ENCODE assay signal across 9 cellular contexts in genomic region chr4:155952546-155952945, GRCh38. TPM values are rescaled to one million over a fixed set of nuclear protein-coding genes. Genes with fewer than 3 reads are reported as not detected.
DNase-seq lines count a peak whose midpoint lies in the region; ATAC-seq and TF ChIP-seq lines count a peak whose summit lies in the region.
"Had no signal": no experiment of that assay in that cellular context is flagged by ENCODE, and none has a peak within 500 bp of the region (broad histone marks: within the 10 kb centered on the region; RNA-seq: fewer than 3 reads in every experiment).

No MANE protein-coding gene starts in this region.

- peak; percentile 50 for DNase-seq in PC-3
- no peak for DNase-seq in epithelial cell of prostate (ENCODE audit: low read depth, low spot score)
- DNase-seq in ovary, result no peak
- DNase-seq in AG08396 (ENCODE audit: low spot score), result no peak
- no peak for DNase-seq in inferior parietal cortex (ENCODE audit: extremely low spot score)
- DNase-seq: NCI-H510A had no signal

- H3K27ac ChIP-seq in BLaER1 (no peak overlapping the region), PC-3 (ENCODE audit: low read length) (peak overlapping the region; percentile 93), epithelial cell of prostate (peak overlapping the region; percentile 88), ovary (peak overlapping the region in 1 of 2 donors; percentile 96)

- no peaks in the 10 kb centered on the region for H3F3A ChIP-seq in PC-3 (ENCODE audit: low read length, unreplicated experiment)

- TF ChIP-seq CTCF in PC-3 (conservative IDR thresholded peaks at IDR 0.05; ENCODE audit: low read depth, low read length) (no peak), ovary (IDR thresholded peaks at IDR 0.05) (no peak)

- intact Hi-C loops in PC-3 (cut with micrococcal nuclease), result loop anchor here (1.0 to 2.0 kb wide), 3 partner anchors 46 to 548 kb away; no protein-coding TSS in a partner anchor
- intact Hi-C loops in ovary (cut with DNase I), result loop anchor here (5.0 to 10.0 kb wide), 2 partner anchors 138 to 140 kb away; no protein-coding TSS in a partner anchor

- no peaks in the 10 kb centered on the region for H3K79me2 ChIP-seq in PC-3 (ENCODE audit: low read length)

- H3K9me3 ChIP-seq in BLaER1 (no peaks in the 10 kb centered on the region), PC-3 (ENCODE audit: low read length) (no peaks in the 10 kb centered on the region), ovary (no peaks in the 10 kb centered on the region)

- H3K4me3 ChIP-seq in BLaER1 (peak overlapping the region; percentile 76), PC-3 (ENCODE audit: low read length) (peak overlapping the region; percentile 89), ovary (peak overlapping the region; percentile 62)

- no peaks in the 10 kb centered on the region for H3K27me3 ChIP-seq in BLaER1
- no peaks in the 10 kb centered on the region for H3K27me3 ChIP-seq in PC-3 (ENCODE audit: low read length)
- no peaks in the 10 kb centered on the region for H3K27me3 ChIP-seq in ovary

- no peaks in the 10 kb centered on the region for H3K36me3 ChIP-seq in BLaER1
- H3K36me3 ChIP-seq in PC-3 (ENCODE audit: low read depth, low read length), result no peaks in the 10 kb centered on the region
- H3K36me3 ChIP-seq in ovary, result no peaks in the 10 kb centered on the region

- no peak for TF ChIP-seq EP300 in ovary (IDR thresholded peaks at IDR 0.05)

- H2AFZ ChIP-seq in PC-3 (ENCODE audit: low read length), result peak overlapping the region; percentile 88

- H3K9me2 ChIP-seq in PC-3 (replicated peaks; ENCODE audit: low read length), result no peaks in the 10 kb centered on the region

- no TSS peak for BruUV-seq in PC-3 (replicated peaks; lab: Mats Ljungman, UMichigan)

- 4 to 10% (median 7%) methylated on average over 4 of the region's 4 CpGs for whole genome bisulfite sequencing in ovary, 3 donors

- POLR2A ChIA-PET in PC-3 (lab: Charles Lee; ENCODE audit: unreplicated experiment), result interaction anchor here (0.6 to 0.9 kb wide), 2 partner anchors 45 to 559 kb away, joined by 4 to 6 read pairs; no protein-coding TSS in a partner anchor

- H3K4me1 ChIP-seq in BLaER1 (0 out of 2 replicates have a peak, but pooled peaks cover 4% of the 10 kb centered on the region), PC-3 (ENCODE audit: insufficient read depth, low read length) (peaks cover 11% of the 10 kb centered on the region), ovary (ENCODE audit: insufficient read depth) (no peaks in the 10 kb centered on the region)

- H3K9ac ChIP-seq in BLaER1, result no peak overlapping the region; the same call in 1 of the 2 replicates
- peak overlapping the region; percentile 63 for H3K9ac ChIP-seq in PC-3 (ENCODE audit: low read length)

- no peak for TF ChIP-seq POLR2A in ovary (IDR thresholded peaks at IDR 0.05)

- H3K4me2 ChIP-seq in BLaER1, result peak overlapping the region; percentile 65
- peak overlapping the region; percentile 100 for H3K4me2 ChIP-seq in PC-3 (ENCODE audit: low read length)

- CTCF ChIA-PET in PC-3 (lab: Charles Lee), result interaction anchor here (0.6 to 2.2 kb wide), 4 partner anchors 45 to 145 kb away, joined by 4 to 21 read pairs (median 4); no protein-coding TSS in a partner anchor

- H4K20me1 ChIP-seq in BLaER1 (no peaks in the 10 kb centered on the region), PC-3 (ENCODE audit: low read length) (no peaks in the 10 kb centered on the region)

- ATAC-seq in PC-3 (peak; percentile 27), HG02870 (IDR thresholded peaks at IDR 0.05; ENCODE audit: unreplicated experiment) (no peak), HG02885 (IDR thresholded peaks at IDR 0.05; ENCODE audit: poor library complexity, unreplicated experiment) (no peak)

RNA-seq across cellular contexts. Expression of gene CTSO, which starts 1.1 kb away (rescaled TPM):
- 1.6 and 2.8 TPM in 2 replicates for total RNA-seq in PC-3 (2014; rRNA removed)
- total RNA-seq in ovary, result 10 to 100 TPM; 12.0 to 28.0 (median 18.5) TPM
- polyA plus RNA-seq in ovary, result 10 to 100 TPM; 20.6 to 58.3 TPM

RNA-seq across cellular contexts. Expression of gene TDO2, which starts 49.0 kb away (rescaled TPM):
- not detected in 2 replicates for total RNA-seq in PC-3 (2014; rRNA removed)
- total RNA-seq in ovary, result under 1 TPM in 4 of 7 donors, not detected in 3; 0.43 to 0.69 (median 0.61) TPM
- polyA plus RNA-seq in ovary, result 1 to 10 TPM in 1 of 2 donors, under 1 TPM in 1; 0.08 to 2.5 TPM
